13 cellular contexts compared by ENCODE assay signal in genomic region chr19:38846097-38846496, GRCh38. TPM values are rescaled to one million over a fixed set of nuclear protein-coding genes. Genes with fewer than 3 reads are reported as not detected.
DNase-seq lines count a peak whose midpoint lies in the region; ATAC-seq and TF ChIP-seq lines count a peak whose summit lies in the region.
"Had no signal": no experiment of that assay in that cellular context is flagged by ENCODE, and none has a peak within 500 bp of the region (broad histone marks: within the 10 kb centered on the region; RNA-seq: fewer than 3 reads in every experiment).

No MANE protein-coding gene starts in this region.

- TF ChIP-seq CTCF in C4-2B (conservative IDR thresholded peaks at IDR 0.05) (no peak), neutrophil (IDR thresholded peaks at IDR 0.05) (no peak), thyroid gland (IDR thresholded peaks at IDR 0.05) (no peak)

- DNase-seq in H7 (peak; percentile 8), hypothalamus (lab: John Stamatoyannopoulos, UW) (no peak), thyroid gland (no peak)
- DNase-seq in activated naive CD8-positive, alpha-beta T cell treated with anti-CD3 and anti-CD28 coated beads, Interleukin-2, amount 50 U/mL, for 24 hours: no peak
- DNase-seq: amygdala, Caco-2, erythroblast, tibial artery had no signal

- H3K27ac ChIP-seq in C4-2B (0 out of 2 replicates have a peak overlapping the region, but pooled peaks have one; percentile 1), neutrophil (peak overlapping the region; percentile 9), thyroid gland (no peak overlapping the region)
- H3K27ac ChIP-seq: heart left ventricle, SJSA1, tibial artery had no signal

- no peak for TF ChIP-seq POLR2A in thyroid gland (IDR thresholded peaks at IDR 0.05)

- no peaks in the 10 kb centered on the region for H3K9me3 Mint-ChIP-seq in activated naive CD8-positive, alpha-beta T cell treated with anti-CD3 and anti-CD28 coated beads, Interleukin-2, amount 50 U/mL, for 24 hours

- intact Hi-C loops in thyroid gland (cut with DNase I): loop anchor here (5.0 kb wide), 1 partner anchor 51 kb away; the partner anchor contains the start of genes NFKBIB and SIRT2

- peaks cover 81% of the 10 kb centered on the region for H3K36me3 Mint-ChIP-seq in activated naive CD8-positive, alpha-beta T cell treated with anti-CD3 and anti-CD28 coated beads, Interleukin-2, amount 50 U/mL, for 24 hours (ENCODE audit: low read depth)

- H3K9me3 ChIP-seq in neutrophil (no peaks in the 10 kb centered on the region), thyroid gland (no peaks in the 10 kb centered on the region)
- H3K9me3 ChIP-seq: Caco-2, heart left ventricle, SJSA1, tibial artery had no signal

- ATAC-seq in activated naive CD8-positive, alpha-beta T cell treated with anti-CD3 and anti-CD28 coated beads, Interleukin-2, amount 50 U/mL, for 24 hours: no peak
- ATAC-seq in GM19463 (IDR thresholded peaks at IDR 0.05; ENCODE audit: unreplicated experiment): no peak
- ATAC-seq: heart left ventricle had no signal

- peaks cover 92% of the 10 kb centered on the region for H3K4me1 Mint-ChIP-seq in activated naive CD8-positive, alpha-beta T cell treated with anti-CD3 and anti-CD28 coated beads, Interleukin-2, amount 50 U/mL, for 24 hours

- H3K27ac Mint-ChIP-seq in activated naive CD8-positive, alpha-beta T cell treated with anti-CD3 and anti-CD28 coated beads, Interleukin-2, amount 50 U/mL, for 24 hours: peak overlapping the region; percentile 83

- H3K4me1 ChIP-seq in neutrophil (ENCODE audit: control insufficient read depth in 1 of 2, insufficient read depth in 1 of 2, low read depth in 1 of 2, low read length in 1 of 2): peaks cover 20 to 23% of the 10 kb centered on the region in 2 experiments
- peaks cover 21 to 23% of the 10 kb centered on the region in 2 donors for H3K4me1 ChIP-seq in thyroid gland

- peaks cover 3% of the 10 kb centered on the region for H3K27me3 Mint-ChIP-seq in activated naive CD8-positive, alpha-beta T cell treated with anti-CD3 and anti-CD28 coated beads, Interleukin-2, amount 50 U/mL, for 24 hours

- peaks cover 63% of the 10 kb centered on the region for H3K36me3 ChIP-seq in H7 (replicated peaks; ENCODE audit: control insufficient read depth, insufficient read depth, low read length)
- H3K36me3 ChIP-seq in neutrophil: peaks cover 70% of the 10 kb centered on the region
- peaks cover 64 to 68% of the 10 kb centered on the region in 2 donors for H3K36me3 ChIP-seq in thyroid gland

- H3K4me3 Mint-ChIP-seq in activated naive CD8-positive, alpha-beta T cell treated with anti-CD3 and anti-CD28 coated beads, Interleukin-2, amount 50 U/mL, for 24 hours: peak overlapping the region; percentile 45

- H3K4me3 ChIP-seq in H7 (ENCODE audit: insufficient read depth, low read depth, low read length) (no peak overlapping the region), neutrophil (ENCODE audit: low read depth in 1 of 2, low read length in 1 of 2) (no peak overlapping the region), thyroid gland (replicated peaks in 1 of 3) (no peak overlapping the region)
- H3K4me3 ChIP-seq: heart left ventricle, SJSA1, tibial artery had no signal

- WGBS in thyroid gland, 2 donors: 76 to 88% methylated on average over 2 of the region's 2 CpGs

- no peaks in the 10 kb centered on the region for H3K27me3 ChIP-seq in H7 (ENCODE audit: control insufficient read depth, insufficient read depth, low read length)
- H3K27me3 ChIP-seq in neutrophil: no peaks in the 10 kb centered on the region
- no peaks in the 10 kb centered on the region for H3K27me3 ChIP-seq in thyroid gland
- H3K27me3 ChIP-seq: heart left ventricle, SJSA1, tibial artery had no signal

RNA-seq across cellular contexts. Expression of gene HNRNPL, which starts 3.7 kb away (rescaled TPM):
- total RNA-seq in H7 (2014; rRNA removed; shearing (Covaris generic)): 454 and 591 TPM in 2 replicates
- total RNA-seq in thyroid gland: 100 to 1,000 TPM; 181 to 247 (median 232) TPM

RNA-seq across cellular contexts. Expression of gene ECH1, which starts 14.5 kb away (rescaled TPM):
- total RNA-seq in H7 (2014; rRNA removed; shearing (Covaris generic)): 97.6 and 109 TPM in 2 replicates
- 100 to 1,000 TPM in 3 of 4 donors, 10 to 100 TPM in 1; 89.3 to 131 (median 130) TPM for total RNA-seq in thyroid gland

RNA-seq across cellular contexts. Expression of gene RINL, which starts 32.0 kb away (rescaled TPM):
- 34.0 and 40.5 TPM in 2 replicates for total RNA-seq in H7 (2014; rRNA removed; shearing (Covaris generic))
- 10 to 100 TPM in 3 of 4 donors, 1 to 10 TPM in 1; 6.4 to 18.7 (median 13.5) TPM for total RNA-seq in thyroid gland

RNA-seq across cellular contexts. Expression of gene LGALS4, which starts 33.4 kb away (rescaled TPM):
- total RNA-seq in H7 (2014; rRNA removed; shearing (Covaris generic)): not detected in 2 replicates
- total RNA-seq in thyroid gland: 1 to 10 TPM in 2 of 4 donors, not detected in 2; 1.6 TPM
- total RNA-seq: SJSA1 had no signal

RNA-seq across cellular contexts. Expression of gene SIRT2, which starts 53.3 kb away (rescaled TPM):
- 11.6 and 11.8 TPM in 2 replicates for total RNA-seq in H7 (2014; rRNA removed; shearing (Covaris generic))
- total RNA-seq in thyroid gland: 100 to 1,000 TPM in 1 of 4 donors, 10 to 100 TPM in 3; 69.6 to 107 (median 90.7) TPM

Comparison
In these comparisons a context has a peak if more than half of its experiments do, and no peak if none do; other contexts are left out.
1. H3K27ac ChIP-seq: peak in C4-2B (single experiment) and neutrophil (single experiment); none in thyroid gland (0 of 3).